ENCODE assay signal across 22 cellular contexts in genomic region chr21:34024382-34024693, GRCh38.
"Had no signal": no experiment of that assay in that cellular context is flagged by ENCODE, and none has a peak within 500 bp of the region (broad histone marks: within the 10 kb centered on the region; RNA-seq: fewer than 3 reads in every experiment).

No MANE protein-coding gene starts in this region.

- H3K9me3 Mint-ChIP-seq: memory B cell; stimulated activated naive B cell treated with anti-CD40 and anti-IgM and Interleukin-4, amounts not matched to agents 10 μg/mL and 1 μg/mL and 100 μg/mL, for 72 hours; type B pancreatic cell had no signal

- H3K27me3 Mint-ChIP-seq: memory B cell; naive thymus-derived CD4-positive, alpha-beta T cell; progenitor cell of endocrine pancreas; stimulated activated naive B cell treated with anti-CD40 and anti-IgM and Interleukin-4, amounts not matched to agents 10 μg/mL and 1 μg/mL and 100 μg/mL, for 72 hours; type B pancreatic cell had no signal

- DNase-seq: heart left ventricle; hypothalamus; islet precursor cell; left ventricle myocardium inferior; naive thymus-derived CD4-positive, alpha-beta T cell; nephron progenitor cell; ovary; right lobe of liver; stimulated activated CD4-positive, alpha-beta T cell treated with anti-CD3 and anti-CD28 coated beads, Interleukin-12 subunit alpha, Interleukin-12 subunit beta, amount 100 ng/mL, for 4 hours; stimulated activated CD4-positive, alpha-beta T cell treated with anti-CD3 and anti-CD28 coated beads, Interleukin-15, amount 100 ng/mL, for 24 hours; stimulated activated CD4-positive, alpha-beta T cell treated with anti-CD3 and anti-CD28 coated beads, Interleukin-2, amount 100 ng/mL, for 24 hours; stimulated activated CD4-positive, alpha-beta T cell treated with anti-CD3 and anti-CD28 coated beads, Interleukin-4, amount 100 ng/mL, for 1 hour; stimulated activated naive B cell treated with anti-CD40 and anti-IgM and Interleukin-4, amounts not matched to agents 10 μg/mL and 1 μg/mL and 100 μg/mL, for 72 hours; stimulated activated naive CD8-positive, alpha-beta T cell treated with anti-CD3 and anti-CD28 coated beads, Interleukin-15, Interleukin-2, amounts not matched to agents 100 U/mL and 50 U/mL, for 24 hours; substantia nigra; uterus had no signal

- H3K36me3 ChIP-seq: heart left ventricle, left ventricle myocardium inferior, neural progenitor cell, ovary, right atrium auricular region, right lobe of liver, tibial nerve, uterus had no signal

- H3K9me3 ChIP-seq: ovary, right atrium auricular region, right lobe of liver, uterus had no signal

- ATAC-seq: heart left ventricle; right lobe of liver; stimulated activated naive B cell treated with anti-CD40 and anti-IgM and Interleukin-4, amounts not matched to agents 10 μg/mL and 1 μg/mL and 100 μg/mL, for 72 hours; stimulated activated naive CD8-positive, alpha-beta T cell treated with anti-CD3 and anti-CD28 coated beads, Interleukin-15, Interleukin-2, amounts not matched to agents 100 U/mL and 50 U/mL, for 24 hours had no signal

- H3K4me3 ChIP-seq: heart left ventricle, left ventricle myocardium inferior, neural progenitor cell, ovary, right atrium auricular region, right lobe of liver, tibial nerve, uterus had no signal

- H3K4me1 Mint-ChIP-seq: neural progenitor cell had no signal

- H3K4me1 ChIP-seq: left ventricle myocardium inferior, right lobe of liver, uterus had no signal

- H3K9ac ChIP-seq: neural progenitor cell had no signal

- H3K27ac ChIP-seq: heart left ventricle, left ventricle myocardium inferior, neural progenitor cell, ovary, right atrium auricular region, right lobe of liver, uterus had no signal

- H3K4me3 Mint-ChIP-seq: memory B cell; naive thymus-derived CD4-positive, alpha-beta T cell; nephron progenitor cell; neural progenitor cell; stimulated activated naive B cell treated with anti-CD40 and anti-IgM and Interleukin-4, amounts not matched to agents 10 μg/mL and 1 μg/mL and 100 μg/mL, for 72 hours; type B pancreatic cell had no signal

- H3K27me3 ChIP-seq: neural progenitor cell, ovary, right atrium auricular region, right lobe of liver, tibial nerve, uterus had no signal

- H3K36me3 Mint-ChIP-seq: memory B cell; neural progenitor cell; stimulated activated naive B cell treated with anti-CD40 and anti-IgM and Interleukin-4, amounts not matched to agents 10 μg/mL and 1 μg/mL and 100 μg/mL, for 72 hours; type B pancreatic cell had no signal

- H3K27ac Mint-ChIP-seq: memory B cell; naive thymus-derived CD4-positive, alpha-beta T cell; nephron progenitor cell; neural progenitor cell; progenitor cell of endocrine pancreas; stimulated activated naive B cell treated with anti-CD40 and anti-IgM and Interleukin-4, amounts not matched to agents 10 μg/mL and 1 μg/mL and 100 μg/mL, for 72 hours; type B pancreatic cell had no signal
